Comparison of ENCODE assay signal across 10 cellular contexts in the genomic region with DNA sequence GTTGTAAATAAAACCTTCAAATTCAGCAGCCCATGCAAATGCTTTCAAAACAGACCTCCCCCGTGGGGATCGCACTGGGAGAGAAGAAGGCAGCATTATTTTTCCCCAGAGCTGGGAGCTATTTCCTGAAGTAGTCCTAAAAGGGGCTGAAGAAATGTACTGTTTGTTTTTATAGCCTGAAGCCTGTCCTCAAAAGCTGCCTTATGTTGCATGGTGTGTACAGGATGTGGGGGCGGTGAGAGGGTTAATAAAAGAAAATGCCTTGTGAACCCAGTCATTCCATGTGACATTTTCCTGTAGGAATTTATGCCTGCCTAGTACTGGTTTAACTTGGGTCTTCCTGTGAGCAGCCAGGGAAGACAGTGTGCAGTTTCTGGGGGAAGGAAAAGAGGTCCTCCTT.
DNase-seq lines count a peak whose midpoint lies in the region; ATAC-seq, FAIRE-seq and TF ChIP-seq lines count a peak whose summit lies in the region.
"Had no signal": no experiment of that assay in that cellular context is flagged by ENCODE, and none has a peak within 500 bp of the region (broad histone marks: within the 10 kb centered on the region; RNA-seq: fewer than 3 reads in every experiment).

No MANE protein-coding gene starts in this region.

- DNase-seq in HS-27A (ENCODE audit: low read depth): peak; percentile 78
- DNase-seq in bronchial epithelial cell (ENCODE audit: low read depth): peak; percentile 80
- peak; percentile 90 for DNase-seq in iris pigment epithelial cell (ENCODE audit: low read depth)
- DNase-seq in transverse colon: no peak
- no peak for DNase-seq in RPMI8226
- DNase-seq in HepG2 (ENCODE audit: low spot score): no peak
- no peak for DNase-seq in pons (ENCODE audit: low spot score)
- DNase-seq: activated CD4-positive, alpha-beta T cell treated with anti-CD3 and anti-CD28 coated beads, Interleukin-2, amount 10 ng/mL, durations not matched to agents 24 days and 14 days had no signal

- in situ Hi-C loops in transverse colon (cut with MboI; ENCODE audit: low pct_ligation_motif_present in 1 of 4, low pct_unique_long_range_greater_than_20kb in 1 of 4, low sequenced_read_pairs in 3 of 4): loop anchor here in 3 of 4 donors (5.0 to 25.0 kb wide), 4 partner anchors 242 to 319 kb away; a partner anchor contains a TSS
- in situ Hi-C loops in HepG2 (cut with HindIII; ENCODE audit: extremely low pct_ligation_motif_present, low pct_unique_long_range_greater_than_20kb): loop anchor here (5.0 kb wide), 1 partner anchor 247 kb away; no protein-coding TSS in a partner anchor

- no peak for TF ChIP-seq POLR2A in transverse colon (IDR thresholded peaks at IDR 0.05)
- no peak for TF ChIP-seq POLR2A in HepG2 (IDR thresholded peaks at IDR 0.05; ENCODE audit: insufficient read depth in 1 of 2, low read depth in 2 of 2, low read length in 2 of 2)

- intact Hi-C loops in transverse colon (cut with DNase I; ENCODE audit: low total_unique reads) (no loop called here), HepG2 (cut with micrococcal nuclease; ENCODE audit: unreplicated experiment) (no loop called here)

- H3K4me3 ChIP-seq in bronchial epithelial cell (ENCODE audit: low read depth, low read length): no peak overlapping the region
- no peak overlapping the region for H3K4me3 ChIP-seq in transverse colon
- no peak overlapping the region for H3K4me3 ChIP-seq in HepG2 (replicated peaks in 1 of 3; ENCODE audit: insufficient read depth in 1 of 3, low read depth in 2 of 3, low read length in 3 of 3)
- H3K4me3 ChIP-seq: GM23338 had no signal

- WGBS in transverse colon (ENCODE audit: low coverage in 1 of 2), 2 donors: 37 to 86% methylated on average over 3 of the region's 3 CpGs
- 8% methylated on average over 3 of the region's 3 CpGs for WGBS in HepG2 (ENCODE audit: low lambda C conversion rate)

- H3K4me1 ChIP-seq in transverse colon: peaks cover 0 to 22% (median 0%) of the 10 kb centered on the region in 4 donors
- H3K4me1 ChIP-seq in HepG2 (ENCODE audit: insufficient read depth, low read length): no peaks in the 10 kb centered on the region

- no peak for TF ChIP-seq EP300 in transverse colon (IDR thresholded peaks at IDR 0.05; ENCODE audit: low read depth)
- no peak for TF ChIP-seq EP300 in HepG2 (IDR thresholded peaks at IDR 0.05; ENCODE audit: low read depth in 2 of 2, low read length in 2 of 2)
- TF ChIP-seq EP300 in HepG2 (CRISPR knock-in tag; IDR thresholded peaks at IDR 0.05; ENCODE audit: borderline replicate concordance): no peak

- POLR2A ChIA-PET in HepG2 (lab: Yijun Ruan, JAX): no interaction called here

- no peak overlapping the region for H3K9ac ChIP-seq in HepG2 (ENCODE audit: insufficient read depth, low read depth, low read length)

- H3K27ac ChIP-seq in transverse colon: peak overlapping the region; percentile 14 to 40 (median 30)
- H3K27ac ChIP-seq in HepG2 (ENCODE audit: extremely low read length, insufficient read depth, low read length): no peak overlapping the region

- no peaks in the 10 kb centered on the region for H3K79me2 ChIP-seq in HepG2 (ENCODE audit: insufficient read depth, low read length)

- peak; percentile 43 for FAIRE-seq in bronchial epithelial cell (lab: Jason Lieb, UNC)
- FAIRE-seq in HepG2 (lab: Jason Lieb, UNC): no peak

- peaks cover 3% of the 10 kb centered on the region for H3K36me3 ChIP-seq in bronchial epithelial cell (ENCODE audit: control insufficient read depth, insufficient read depth, low read length)
- H3K36me3 ChIP-seq in transverse colon: peaks cover 0 to 27% (median 6%) of the 10 kb centered on the region in 4 donors
- no peaks in the 10 kb centered on the region for H3K36me3 ChIP-seq in HepG2 (replicated peaks in 1 of 2; ENCODE audit: control insufficient read depth in 1 of 2, insufficient read depth in 2 of 2, low read length in 2 of 2)

- H3K27me3 ChIP-seq in bronchial epithelial cell (ENCODE audit: control insufficient read depth, insufficient read depth, low read length): no peaks in the 10 kb centered on the region
- H3K27me3 ChIP-seq in transverse colon: no peaks in the 10 kb centered on the region
- H3K27me3 ChIP-seq in HepG2 (ENCODE audit: control insufficient read depth in 1 of 2, insufficient read depth in 2 of 2, low read length in 2 of 2): no peaks in the 10 kb centered on the region; a peak in 2 of 5 replicates

- ATAC-seq in HepG2: no peak
- ATAC-seq in HG03139 (IDR thresholded peaks at IDR 0.05; ENCODE audit: unreplicated experiment): no peak
- ATAC-seq: GM23338 had no signal

- H4K20me1 ChIP-seq in HepG2 (ENCODE audit: insufficient read depth, low read length): no peaks in the 10 kb centered on the region

- CTCF ChIA-PET in HepG2 (lab: Yijun Ruan, JAX; ENCODE audit: low intra/inter-chr PET ratio, low total read pairs): no interaction called here

- H2AFZ ChIP-seq in HepG2 (ENCODE audit: low read length): no peak overlapping the region
- H2AFZ ChIP-seq: GM23338 had no signal

- TF ChIP-seq RAD21 in HepG2 (CRISPR knock-in tag; IDR thresholded peaks at IDR 0.05): no peak

- H3K4me2 ChIP-seq in HepG2 (ENCODE audit: low read depth, low read length): no peak overlapping the region
- H3K4me2 ChIP-seq: GM23338 had no signal

- no peaks in the 10 kb centered on the region for H3K9me3 ChIP-seq in transverse colon
- no peaks in the 10 kb centered on the region for H3K9me3 ChIP-seq in HepG2 (ENCODE audit: low read length)

- BruUV-seq in HepG2 (replicated peaks; lab: Mats Ljungman, UMichigan): no TSS peak

- TF ChIP-seq CTCF in bronchial epithelial cell (IDR thresholded peaks at IDR 0.05; ENCODE audit: insufficient read depth, low read length, severe bottlenecking) (no peak), transverse colon (IDR thresholded peaks at IDR 0.05) (no peak), HepG2 (CRISPR knock-in tag; IDR thresholded peaks at IDR 0.05) (no peak)

TF ChIP-seq in HepG2, 621 proteins besides CTCF, POLR2A, EP300 and RAD21 (continues in another document):
- TF ChIP-seq NFKBIZ (CRISPR knock-in tag; IDR thresholded peaks at IDR 0.05): no peak
- no peak for TF ChIP-seq ZNF891 (CRISPR knock-in tag; IDR thresholded peaks at IDR 0.05)
- no peak for TF ChIP-seq TOE1 (CRISPR knock-in tag; IDR thresholded peaks at IDR 0.05)
- TF ChIP-seq NCOA5 (CRISPR knock-in tag; IDR thresholded peaks at IDR 0.05): no peak
- TF ChIP-seq, protein P1, sequence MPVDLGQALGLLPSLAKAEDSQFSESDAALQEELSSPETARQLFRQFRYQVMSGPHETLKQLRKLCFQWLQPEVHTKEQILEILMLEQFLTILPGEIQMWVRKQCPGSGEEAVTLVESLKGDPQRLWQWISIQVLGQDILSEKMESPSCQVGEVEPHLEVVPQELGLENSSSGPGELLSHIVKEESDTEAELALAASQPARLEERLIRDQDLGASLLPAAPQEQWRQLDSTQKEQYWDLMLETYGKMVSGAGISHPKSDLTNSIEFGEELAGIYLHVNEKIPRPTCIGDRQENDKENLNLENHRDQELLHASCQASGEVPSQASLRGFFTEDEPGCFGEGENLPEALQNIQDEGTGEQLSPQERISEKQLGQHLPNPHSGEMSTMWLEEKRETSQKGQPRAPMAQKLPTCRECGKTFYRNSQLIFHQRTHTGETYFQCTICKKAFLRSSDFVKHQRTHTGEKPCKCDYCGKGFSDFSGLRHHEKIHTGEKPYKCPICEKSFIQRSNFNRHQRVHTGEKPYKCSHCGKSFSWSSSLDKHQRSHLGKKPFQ (CRISPR knock-in tag; IDR thresholded peaks at IDR 0.05; ENCODE audit: insufficient replicate concordance): no peak
- no peak for TF ChIP-seq SOX6 (IDR thresholded peaks at IDR 0.05)
- no peak for TF ChIP-seq SOX6 (CRISPR knock-in tag; IDR thresholded peaks at IDR 0.05)
- TF ChIP-seq HIVEP1 (CRISPR knock-in tag; IDR thresholded peaks at IDR 0.05): no peak
- TF ChIP-seq ZSCAN25 (CRISPR knock-in tag; IDR thresholded peaks at IDR 0.05): no peak
- TF ChIP-seq ZNF556 (CRISPR knock-in tag; IDR thresholded peaks at IDR 0.05; ENCODE audit: borderline replicate concordance): no peak
- TF ChIP-seq, protein P2, sequence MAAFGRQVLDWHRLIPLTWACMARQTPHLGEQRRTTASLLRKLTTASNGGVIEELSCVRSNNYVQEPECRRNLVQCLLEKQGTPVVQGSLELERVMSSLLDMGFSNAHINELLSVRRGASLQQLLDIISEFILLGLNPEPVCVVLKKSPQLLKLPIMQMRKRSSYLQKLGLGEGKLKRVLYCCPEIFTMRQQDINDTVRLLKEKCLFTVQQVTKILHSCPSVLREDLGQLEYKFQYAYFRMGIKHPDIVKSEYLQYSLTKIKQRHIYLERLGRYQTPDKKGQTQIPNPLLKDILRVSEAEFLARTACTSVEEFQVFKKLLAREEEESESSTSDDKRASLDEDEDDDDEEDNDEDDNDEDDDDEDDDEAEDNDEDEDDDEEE (CRISPR knock-in tag; IDR thresholded peaks at IDR 0.05): no peak
- no peak for TF ChIP-seq ETV5 (CRISPR knock-in tag; IDR thresholded peaks at IDR 0.05; ENCODE audit: borderline replicate concordance)
- no peak for TF ChIP-seq ZNF678 (CRISPR knock-in tag; IDR thresholded peaks at IDR 0.05)
- no peak for TF ChIP-seq PTBP1 (IDR thresholded peaks at IDR 0.05; ENCODE audit: low read depth, low read length, poor library complexity, severe bottlenecking)
- TF ChIP-seq, protein P3, sequence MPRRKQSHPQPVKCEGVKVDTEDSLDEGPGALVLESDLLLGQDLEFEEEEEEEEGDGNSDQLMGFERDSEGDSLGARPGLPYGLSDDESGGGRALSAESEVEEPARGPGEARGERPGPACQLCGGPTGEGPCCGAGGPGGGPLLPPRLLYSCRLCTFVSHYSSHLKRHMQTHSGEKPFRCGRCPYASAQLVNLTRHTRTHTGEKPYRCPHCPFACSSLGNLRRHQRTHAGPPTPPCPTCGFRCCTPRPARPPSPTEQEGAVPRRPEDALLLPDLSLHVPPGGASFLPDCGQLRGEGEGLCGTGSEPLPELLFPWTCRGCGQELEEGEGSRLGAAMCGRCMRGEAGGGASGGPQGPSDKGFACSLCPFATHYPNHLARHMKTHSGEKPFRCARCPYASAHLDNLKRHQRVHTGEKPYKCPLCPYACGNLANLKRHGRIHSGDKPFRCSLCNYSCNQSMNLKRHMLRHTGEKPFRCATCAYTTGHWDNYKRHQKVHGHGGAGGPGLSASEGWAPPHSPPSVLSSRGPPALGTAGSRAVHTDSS (CRISPR knock-in tag; conservative IDR thresholded peaks at IDR 0.05): no peak

Comparison
In these comparisons a context has a peak if more than half of its experiments do, and no peak if none do; other contexts are left out.
1. DNase-seq: peak in HS-27A (single experiment), bronchial epithelial cell (single experiment) and iris pigment epithelial cell (single experiment); none in transverse colon (single experiment), RPMI8226 (single experiment), HepG2 (single experiment) and pons (single experiment).